In genomic region chr19:39171479-39172465, GRCh38 we compare ENCODE assay signal across 15 cellular contexts. TPM values are rescaled to one million over a fixed set of nuclear protein-coding genes. Genes with fewer than 3 reads are reported as not detected.
"Had no signal": no experiment of that assay in that cellular context is flagged by ENCODE, and none has a peak within 500 bp of the region (broad histone marks: within the 10 kb centered on the region; RNA-seq: fewer than 3 reads in every experiment).

No MANE protein-coding gene starts in this region.

- H3K27me3 ChIP-seq: adrenal gland, sigmoid colon, testis had no signal

- H3K4me1 ChIP-seq: psoas muscle had no signal

- H3K4me3 ChIP-seq: adrenal gland, psoas muscle, sigmoid colon, testis had no signal

- H3K9me3 ChIP-seq: adrenal gland, psoas muscle, sigmoid colon, testis had no signal

- ATAC-seq: effector memory CD8-positive, alpha-beta T cell; left cardiac atrium; natural killer cell treated with Interleukin-12 subunit alpha and Interleukin-12 subunit beta and Interleukin-15 and Interleukin-18, amount 100 ng/mL, for 72 hours; psoas muscle had no signal

- H3K27ac ChIP-seq: adrenal gland, psoas muscle, sigmoid colon, testis had no signal

- DNase-seq: activated CD4-positive, alpha-beta T cell treated with anti-CD3 and anti-CD28 coated beads, Interleukin-2, amount 10 ng/mL, durations not matched to agents 24 days and 14 days; activated CD8-positive, alpha-beta memory T cell treated with anti-CD3 and anti-CD28 coated beads for 24 hours; activated naive CD4-positive, alpha-beta T cell treated with anti-CD3 and anti-CD28 coated beads, Interleukin-2, amount 50 U/mL, for 16 hours; effector memory CD8-positive, alpha-beta T cell; left cardiac atrium; occipital lobe; psoas muscle; sigmoid colon; stimulated activated CD4-positive, alpha-beta T cell treated with anti-CD3 and anti-CD28 coated beads, Interleukin-4, amount 100 ng/mL, for 24 hours; T-helper 1 cell; testis had no signal

RNA-seq across cellular contexts. Expression of gene NCCRP1, which starts 25.0 kb away (rescaled TPM):
- total RNA-seq: activated CD4-positive, alpha-beta T cell treated with anti-CD3 and anti-CD28 coated beads, Interleukin-2, amount 10 ng/mL, durations not matched to agents 24 days and 14 days; left cardiac atrium; natural killer cell treated with Interleukin-12 subunit alpha and Interleukin-12 subunit beta and Interleukin-15 and Interleukin-18, amount 100 ng/mL, for 72 hours; occipital lobe had no signal

RNA-seq across cellular contexts. Expression of gene SYCN, which starts 32.3 kb away (rescaled TPM):
- total RNA-seq: activated CD4-positive, alpha-beta T cell treated with anti-CD3 and anti-CD28 coated beads, Interleukin-2, amount 10 ng/mL, durations not matched to agents 24 days and 14 days; epithelial cell of proximal tubule; left cardiac atrium; natural killer cell treated with Interleukin-12 subunit alpha and Interleukin-12 subunit beta and Interleukin-15 and Interleukin-18, amount 100 ng/mL, for 72 hours; occipital lobe; sigmoid colon; ureter had no signal
- polyA plus RNA-seq: adrenal gland, psoas muscle, sigmoid colon had no signal
